10 cellular contexts compared by ENCODE assay signal in genomic region chr2:101004671-101005325, GRCh38. TPM values are rescaled to one million over a fixed set of nuclear protein-coding genes. Genes with fewer than 3 reads are reported as not detected.
DNase-seq lines count a peak whose midpoint lies in the region; TF ChIP-seq lines count a peak whose summit lies in the region.
"Had no signal": no experiment of that assay in that cellular context is flagged by ENCODE, and none has a peak within 500 bp of the region (broad histone marks: within the 10 kb centered on the region; RNA-seq: fewer than 3 reads in every experiment).

No MANE protein-coding gene starts in this region.

- H3K27me3 ChIP-seq in dorsolateral prefrontal cortex: no peaks in the 10 kb centered on the region
- H3K27me3 ChIP-seq: neutrophil had no signal

- CTCF ChIA-PET in activated CD4-positive, alpha-beta T cell treated with anti-CD3 and anti-CD28 coated beads, Interleukin-2, amount 10 ng/mL, durations not matched to agents 7 days and 5 days (lab: Charles Lee): no interaction called here

- H3K4me3 ChIP-seq in NB4 (ENCODE audit: low read depth, low read length) (peak overlapping the region; percentile 98), retinal pigment epithelial cell (ENCODE audit: low read length) (peak overlapping the region; percentile 96), dorsolateral prefrontal cortex (peak overlapping the region in 15 of 59 donors; percentile 1 to 97 (median 84))

- H3K36me3 Mint-ChIP-seq in activated CD4-positive, alpha-beta T cell treated with anti-CD3 and anti-CD28 coated beads, Interleukin-2, amount 10 ng/mL, durations not matched to agents 7 days and 5 days (ENCODE audit: low read depth): peaks cover 65% of the 10 kb centered on the region
- H3K36me3 Mint-ChIP-seq in chondrocyte (ENCODE audit: low read depth): peaks cover 35% of the 10 kb centered on the region

- intact Hi-C loops in dorsolateral prefrontal cortex (cut with DNase I): loop anchor here (5.0 kb wide), 2 partner anchors 248 to 587 kb away; partner anchors contain the start of genes CHST10 (in 1 of the 2) and CNOT11 (in 1 of the 2)

- H3K9me3 Mint-ChIP-seq in activated CD4-positive, alpha-beta T cell treated with anti-CD3 and anti-CD28 coated beads, Interleukin-2, amount 10 ng/mL, durations not matched to agents 7 days and 5 days: no peaks in the 10 kb centered on the region
- H3K9me3 Mint-ChIP-seq in chondrocyte (ENCODE audit: low read depth): no peaks in the 10 kb centered on the region

- H3K4me3 Mint-ChIP-seq in activated CD4-positive, alpha-beta T cell treated with anti-CD3 and anti-CD28 coated beads, Interleukin-2, amount 10 ng/mL, durations not matched to agents 7 days and 5 days: peak overlapping the region; percentile 98
- peak overlapping the region; percentile 90 for H3K4me3 Mint-ChIP-seq in chondrocyte (ENCODE audit: unreplicated experiment)

- H3K4me1 Mint-ChIP-seq in activated CD4-positive, alpha-beta T cell treated with anti-CD3 and anti-CD28 coated beads, Interleukin-2, amount 10 ng/mL, durations not matched to agents 7 days and 5 days: peaks cover 57% of the 10 kb centered on the region
- H3K4me1 Mint-ChIP-seq in chondrocyte (ENCODE audit: low read depth): peaks cover 59% of the 10 kb centered on the region

- peak overlapping the region; percentile 97 for H3K27ac Mint-ChIP-seq in activated CD4-positive, alpha-beta T cell treated with anti-CD3 and anti-CD28 coated beads, Interleukin-2, amount 10 ng/mL, durations not matched to agents 7 days and 5 days
- H3K27ac Mint-ChIP-seq in chondrocyte (ENCODE audit: unreplicated experiment): peak overlapping the region; percentile 81

- TF ChIP-seq POLR2A in NB4 (IDR thresholded peaks at IDR 0.05; ENCODE audit: extremely low read depth, insufficient read length): no peak

- TF ChIP-seq CTCF in NB4 (IDR thresholded peaks at IDR 0.05; ENCODE audit: low read depth, low read length) (no peak), chondrocyte (IDR thresholded peaks at IDR 0.05) (no peak), retinal pigment epithelial cell (conservative IDR thresholded peaks at IDR 0.05; ENCODE audit: low read depth, low read length) (no peak), dorsolateral prefrontal cortex (IDR thresholded peaks at IDR 0.05 in 54 of 56, conservative IDR thresholded peaks at IDR 0.05 in 2 of 56; ENCODE audit: low read depth in 1 of 56, partially characterized antibody in 56 of 56) (no peak)

- H3K27me3 Mint-ChIP-seq in activated CD4-positive, alpha-beta T cell treated with anti-CD3 and anti-CD28 coated beads, Interleukin-2, amount 10 ng/mL, durations not matched to agents 7 days and 5 days: no peaks in the 10 kb centered on the region
- no peaks in the 10 kb centered on the region for H3K27me3 Mint-ChIP-seq in chondrocyte (ENCODE audit: low read depth)

- H3K27ac ChIP-seq in dorsolateral prefrontal cortex: no peak overlapping the region
- H3K27ac ChIP-seq: neutrophil had no signal

- POLR2A ChIA-PET in activated CD4-positive, alpha-beta T cell treated with anti-CD3 and anti-CD28 coated beads, Interleukin-2, amount 10 ng/mL, durations not matched to agents 7 days and 5 days (lab: Charles Lee): no interaction called here

- no peak for DNase-seq in activated CD4-positive, alpha-beta T cell treated with anti-CD3 and anti-CD28 coated beads, Interleukin-2, amount 10 ng/mL, durations not matched to agents 7 days and 5 days
- no peak for DNase-seq in activated CD4-positive, alpha-beta T cell treated with anti-CD3 and anti-CD28 coated beads, Interleukin-2, amount 50 U/mL, for 1 hour
- DNase-seq in NB4 (ENCODE audit: low read depth): no peak
- no peak for DNase-seq in chondrocyte (ENCODE audit: low spot score)
- no peak for DNase-seq in retinal pigment epithelial cell (ENCODE audit: low read depth)
- DNase-seq in midbrain (lab: John Stamatoyannopoulos, UW): no peak
- no peak for DNase-seq in dorsolateral prefrontal cortex
- no peak for DNase-seq in ACHN
- DNase-seq: MV-4-11 had no signal

- in situ Hi-C loops in ACHN (cut with HindIII; ENCODE audit: low pct_ligation_motif_present, low pct_unique_long_range_greater_than_20kb, low sequenced_read_pairs): no loop called here

RNA-seq across cellular contexts. Expression of gene RPL31, which starts 2.7 kb away (rescaled TPM):
- total RNA-seq in activated CD4-positive, alpha-beta T cell treated with anti-CD3 and anti-CD28 coated beads, Interleukin-2, amount 10 ng/mL, durations not matched to agents 7 days and 5 days: 1,000 to 10,000 TPM; 1,127 to 1,501 TPM
- total RNA-seq in chondrocyte (951 to 1,014 TPM (median 979 TPM) in 3 replicates), dorsolateral prefrontal cortex (100 to 1,000 TPM; 408 to 917 (median 635) TPM)
